In genomic region chr6:108588586-108588985, GRCh38 we compare ENCODE assay signal across 8 cellular contexts. TPM values are rescaled to one million over a fixed set of nuclear protein-coding genes. Genes with fewer than 3 reads are reported as not detected.
DNase-seq lines count a peak whose midpoint lies in the region; ATAC-seq and TF ChIP-seq lines count a peak whose summit lies in the region.

No MANE protein-coding gene starts in this region.

- H3K27me3 ChIP-seq in lung (ENCODE audit: control insufficient read depth, insufficient read depth) (no peaks in the 10 kb centered on the region), thyroid gland (no peaks in the 10 kb centered on the region)

- H3K9me3 ChIP-seq in lung (ENCODE audit: control insufficient read depth in 2 of 2, insufficient read depth in 1 of 2, low read length in 1 of 2) = no peaks in the 10 kb centered on the region
- H3K9me3 ChIP-seq in thyroid gland = no peaks in the 10 kb centered on the region

- 30 to 47% methylated on average over 1 of the region's 1 CpG for WGBS in lung, 2 donors
- 43 to 45% methylated on average over 1 of the region's 1 CpG for WGBS in thyroid gland, 2 donors

- H3K9me3 Mint-ChIP-seq in activated CD4-positive, alpha-beta T cell treated with anti-CD3 and anti-CD28 coated beads for 36 hours (ENCODE audit: low read depth) = no peaks in the 10 kb centered on the region

- POLR2A ChIA-PET in activated CD4-positive, alpha-beta T cell treated with anti-CD3 and anti-CD28 coated beads for 36 hours (lab: Charles Lee) = no interaction called here

- no peak overlapping the region for H3K4me3 ChIP-seq in cardiac fibroblast (replicated peaks in 1 of 2; ENCODE audit: low read depth in 2 of 2, low read length in 2 of 2)
- H3K4me3 ChIP-seq in lung = no peak overlapping the region
- H3K4me3 ChIP-seq in thyroid gland (replicated peaks in 1 of 3) = no peak overlapping the region

- H3K27ac Mint-ChIP-seq in activated CD4-positive, alpha-beta T cell treated with anti-CD3 and anti-CD28 coated beads for 36 hours = no peak overlapping the region

- no peaks in the 10 kb centered on the region for H3K36me3 Mint-ChIP-seq in activated CD4-positive, alpha-beta T cell treated with anti-CD3 and anti-CD28 coated beads for 36 hours (ENCODE audit: low read depth)

- H3K36me3 ChIP-seq in lung (ENCODE audit: control insufficient read depth in 2 of 2, insufficient read depth in 2 of 2, low read length in 2 of 2) (no peaks in the 10 kb centered on the region), thyroid gland (no peaks in the 10 kb centered on the region)

- intact Hi-C loops in activated CD4-positive, alpha-beta T cell treated with anti-CD3 and anti-CD28 coated beads for 36 hours (cut with DNase I, micrococcal nuclease) = no loop called here
- intact Hi-C loops in thyroid gland (cut with DNase I) = no loop called here

- no peak overlapping the region for H3K4me3 Mint-ChIP-seq in activated CD4-positive, alpha-beta T cell treated with anti-CD3 and anti-CD28 coated beads for 36 hours

- no peak for ATAC-seq in activated CD4-positive, alpha-beta T cell treated with anti-CD3 and anti-CD28 coated beads for 36 hours
- ATAC-seq in lung (ENCODE audit: insufficient read depth, low FRiP score) = no peak
- no peak for ATAC-seq in GM18873 (IDR thresholded peaks at IDR 0.05; ENCODE audit: low FRiP score, unreplicated experiment)

- H3K27me3 Mint-ChIP-seq in activated CD4-positive, alpha-beta T cell treated with anti-CD3 and anti-CD28 coated beads for 36 hours = no peaks in the 10 kb centered on the region

- no peak for TF ChIP-seq POLR2A in thyroid gland (IDR thresholded peaks at IDR 0.05)

- DNase-seq in activated CD4-positive, alpha-beta T cell treated with anti-CD3 and anti-CD28 coated beads for 36 hours = peak; percentile 22
- DNase-seq in activated CD4-positive, alpha-beta T cell treated with anti-CD3 and anti-CD28 coated beads, Interleukin-2, amount 50 U/mL, for 1 hour = no peak
- DNase-seq in cardiac fibroblast (ENCODE audit: low read depth in 2 of 2) (peak; percentile 68 to 83), lung (ENCODE audit: low spot score) (no peak), thyroid gland (peak in 1 of 2 donors; percentile 35), NCI-H446 treated with DMSO at 0.1 percent for 48 hours (lab: John Stamatoyannopoulos, UW) (no peak)
- no peak for DNase-seq in stimulated activated naive CD4-positive, alpha-beta T cell treated with Interleukin-2 at 50 U/mL for 16 hours (lab: John Stamatoyannopoulos, UW)

- CTCF ChIA-PET in activated CD4-positive, alpha-beta T cell treated with anti-CD3 and anti-CD28 coated beads for 36 hours (lab: Charles Lee) = no interaction called here

- H3K4me1 Mint-ChIP-seq in activated CD4-positive, alpha-beta T cell treated with anti-CD3 and anti-CD28 coated beads for 36 hours = peaks cover 52% of the 10 kb centered on the region

- H3K4me1 ChIP-seq in lung (ENCODE audit: control insufficient read depth in 2 of 2, insufficient read depth in 2 of 2, low read length in 2 of 2) = peaks cover 21 to 68% of the 10 kb centered on the region in 2 donors
- H3K4me1 ChIP-seq in thyroid gland = peaks cover 92 to 97% of the 10 kb centered on the region in 2 donors

- H3K27ac ChIP-seq in lung (ENCODE audit: low read depth in 1 of 2, low read length in 1 of 2) = peak overlapping the region; percentile 87 to 93
- H3K27ac ChIP-seq in thyroid gland = peak overlapping the region; percentile 86 to 89 (median 88)

- TF ChIP-seq CTCF in cardiac fibroblast (IDR thresholded peaks at IDR 0.05; ENCODE audit: low read depth, low read length) = no peak
- TF ChIP-seq CTCF in lung (IDR thresholded peaks at IDR 0.05; ENCODE audit: control extremely low read depth, extremely low read depth) = no peak
- TF ChIP-seq CTCF in thyroid gland (IDR thresholded peaks at IDR 0.05) = no peak

RNA-seq across cellular contexts. Expression of gene FOXO3, which starts 27.9 kb away (rescaled TPM):
- total RNA-seq in activated CD4-positive, alpha-beta T cell treated with anti-CD3 and anti-CD28 coated beads for 36 hours = 1 to 10 TPM; 7.4 to 9.0 TPM
- total RNA-seq in lung (100 to 1,000 TPM in 1 of 2 donors, 10 to 100 TPM in 1; 57.9 to 101 TPM), thyroid gland (100 to 1,000 TPM in 1 of 4 donors, 10 to 100 TPM in 3; 61.8 to 103 (median 76.8) TPM)
- polyA plus RNA-seq in lung = 10 to 100 TPM; 12.1 to 22.1 TPM

Comparison
In these comparisons a context has a peak if more than half of its experiments do, and no peak if none do; other contexts are left out.
1. DNase-seq: peak in activated CD4-positive, alpha-beta T cell treated with anti-CD3 and anti-CD28 coated beads for 36 hours (single experiment) and cardiac fibroblast (2 of 2); none in activated CD4-positive, alpha-beta T cell treated with anti-CD3 and anti-CD28 coated beads, Interleukin-2, amount 50 U/mL, for 1 hour (single experiment), lung (single experiment), NCI-H446 treated with DMSO at 0.1 percent for 48 hours (single experiment) and stimulated activated naive CD4-positive, alpha-beta T cell treated with Interleukin-2 at 50 U/mL for 16 hours (single experiment).
2. RNA of gene FOXO3, which starts 27.9 kb away (total RNA-seq): 57.9 to 101 TPM in lung and 61.8 to 103 TPM in thyroid gland; 7.4 to 9.0 TPM in activated CD4-positive, alpha-beta T cell treated with anti-CD3 and anti-CD28 coated beads for 36 hours; every median in the first group is over 4 times any median in the second.